16 cellular contexts compared by ENCODE assay signal in the genomic region with DNA sequence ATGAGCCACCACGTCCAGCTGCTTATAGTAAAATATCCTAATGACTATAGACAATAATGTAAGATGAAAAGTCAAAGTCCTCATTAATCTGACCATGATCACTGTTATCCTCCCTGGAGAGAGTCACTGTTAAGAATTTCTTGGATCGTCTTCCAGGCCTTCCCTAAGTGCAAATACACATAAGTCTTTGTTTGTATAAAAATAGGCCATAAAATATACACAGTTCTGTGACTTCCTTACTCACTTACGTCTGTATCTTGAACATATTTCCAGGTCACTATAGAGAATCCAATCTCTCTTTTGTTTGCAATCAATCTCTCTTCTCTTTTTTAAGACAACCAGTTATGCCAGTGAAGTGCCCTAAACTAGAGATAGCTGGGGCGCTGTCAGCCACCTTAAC.
DNase-seq lines count a peak whose midpoint lies in the region; ATAC-seq and TF ChIP-seq lines count a peak whose summit lies in the region.
"Had no signal": no experiment of that assay in that cellular context is flagged by ENCODE, and none has a peak within 500 bp of the region (broad histone marks: within the 10 kb centered on the region; RNA-seq: fewer than 3 reads in every experiment).

No MANE protein-coding gene starts in this region.

- no peaks in the 10 kb centered on the region for H4K20me1 ChIP-seq in BLaER1

- no peak overlapping the region for H3K9ac ChIP-seq in BLaER1

- no peak overlapping the region for H3K4me3 ChIP-seq in BLaER1
- H3K4me3 ChIP-seq in CD8-positive, alpha-beta memory T cell (ENCODE audit: low read length): no peak overlapping the region
- H3K4me3 ChIP-seq in WERI-Rb-1 (ENCODE audit: low read depth, low read length): no peak overlapping the region
- no peak overlapping the region for H3K4me3 ChIP-seq in naive thymus-derived CD4-positive, alpha-beta T cell (ENCODE audit: low read length)
- H3K4me3 ChIP-seq: SJSA1 had no signal

- POLR2A ChIA-PET in CD8-positive, alpha-beta memory T cell (lab: Charles Lee): no interaction called here
- POLR2A ChIA-PET in naive thymus-derived CD4-positive, alpha-beta T cell (lab: Charles Lee): interaction anchor here (0.7 to 2.0 kb wide), 3 partner anchors 15 to 90 kb away, joined by 3 to 9 read pairs (median 4); partner anchors contain the start of gene LYST

- H3K36me3 Mint-ChIP-seq in CD8-positive, alpha-beta memory T cell: peaks cover 0 to 2% (median 0%) of the 10 kb centered on the region in 3 donors
- peaks cover 0 to 2% (median 0%) of the 10 kb centered on the region in 5 donors for H3K36me3 Mint-ChIP-seq in naive thymus-derived CD4-positive, alpha-beta T cell
- H3K36me3 Mint-ChIP-seq: CD4-positive, alpha-beta memory T cell had no signal

- no peak for TF ChIP-seq CTCF in WERI-Rb-1 (IDR thresholded peaks at IDR 0.05; ENCODE audit: low read depth, low read length)

- H3K36me3 ChIP-seq in BLaER1 (no peaks in the 10 kb centered on the region), WERI-Rb-1 (no peaks in the 10 kb centered on the region)
- H3K36me3 ChIP-seq in CD8-positive, alpha-beta memory T cell (ENCODE audit: insufficient read depth, low read length): no peaks in the 10 kb centered on the region
- H3K36me3 ChIP-seq in naive thymus-derived CD4-positive, alpha-beta T cell (ENCODE audit: control insufficient read depth in 2 of 3, insufficient read depth in 3 of 3, low read length in 3 of 3): no peaks in the 10 kb centered on the region
- H3K36me3 ChIP-seq: SJSA1 had no signal

- H3K4me3 Mint-ChIP-seq in CD8-positive, alpha-beta memory T cell: peak overlapping the region in 1 of 7 donors; percentile 57
- peak overlapping the region in 3 of 10 donors; percentile 20 to 79 (median 58) for H3K4me3 Mint-ChIP-seq in naive thymus-derived CD4-positive, alpha-beta T cell

- H3K4me2 ChIP-seq in BLaER1: no peak overlapping the region

- 0 out of 2 replicates have a peak overlapping the region, but pooled peaks have one; percentile 4 for H3K27ac ChIP-seq in BLaER1
- no peak overlapping the region for H3K27ac ChIP-seq in CD8-positive, alpha-beta memory T cell (ENCODE audit: low read depth, low read length)
- peak overlapping the region; percentile 52 for H3K27ac ChIP-seq in WERI-Rb-1
- no peak overlapping the region for H3K27ac ChIP-seq in naive thymus-derived CD4-positive, alpha-beta T cell (ENCODE audit: low read depth, low read length)
- H3K27ac ChIP-seq: RWPE1, SJSA1 had no signal

- intact Hi-C loops in naive thymus-derived CD4-positive, alpha-beta T cell (cut with micrococcal nuclease): no loop called here

- H3K27me3 ChIP-seq in BLaER1: no peaks in the 10 kb centered on the region
- H3K27me3 ChIP-seq in CD8-positive, alpha-beta memory T cell (ENCODE audit: insufficient read depth, low read length, poor library complexity, severe bottlenecking): no peaks in the 10 kb centered on the region
- H3K27me3 ChIP-seq in WERI-Rb-1 (ENCODE audit: insufficient read depth, low read depth, severe bottlenecking): no peaks in the 10 kb centered on the region
- H3K27me3 ChIP-seq in naive thymus-derived CD4-positive, alpha-beta T cell (ENCODE audit: control insufficient read depth in 2 of 2, insufficient read depth in 2 of 2, low read length in 2 of 2): no peaks in the 10 kb centered on the region
- H3K27me3 ChIP-seq: SJSA1 had no signal

- H3K27ac Mint-ChIP-seq in CD8-positive, alpha-beta memory T cell: peak overlapping the region in 7 of 8 donors; percentile 8 to 73 (median 68)
- peak overlapping the region in 5 of 9 donors; percentile 20 to 80 (median 56) for H3K27ac Mint-ChIP-seq in naive thymus-derived CD4-positive, alpha-beta T cell

- DNase-seq in CD8-positive, alpha-beta memory T cell: no peak
- DNase-seq in WERI-Rb-1 (no peak), NCI-H1930 (lab: John Stamatoyannopoulos, UW) (no peak), AML-193 (lab: John Stamatoyannopoulos, UW) (no peak)
- DNase-seq in naive thymus-derived CD4-positive, alpha-beta T cell: no peak
- DNase-seq: CD4-positive, alpha-beta memory T cell; DMS79 treated with DMSO at 0.1 percent for 48 hours; H7; NCI-H1417 treated with DMSO at 0.1 percent for 48 hours; NCI-H2029; NCI-H2171 treated with DMSO at 0.1 percent for 48 hours; NCI-H748 treated with DMSO at 0.1 percent for 48 hours had no signal

- no peaks in the 10 kb centered on the region for H3K9me3 Mint-ChIP-seq in CD8-positive, alpha-beta memory T cell
- H3K9me3 Mint-ChIP-seq in naive thymus-derived CD4-positive, alpha-beta T cell: no peaks in the 10 kb centered on the region

- H3K4me1 ChIP-seq in BLaER1: peaks cover 41% of the 10 kb centered on the region
- H3K4me1 ChIP-seq in CD8-positive, alpha-beta memory T cell (ENCODE audit: insufficient read depth, low read length): peaks cover 26% of the 10 kb centered on the region
- H3K4me1 ChIP-seq in naive thymus-derived CD4-positive, alpha-beta T cell (ENCODE audit: control insufficient read depth in 2 of 2, insufficient read depth in 2 of 2, low read length in 2 of 2): peaks cover 30 to 32% of the 10 kb centered on the region in 2 donors

- no peak for ATAC-seq in naive thymus-derived CD4-positive, alpha-beta T cell
- ATAC-seq in HG02798 (IDR thresholded peaks at IDR 0.05; ENCODE audit: poor library complexity, unreplicated experiment): no peak

- CTCF ChIA-PET in CD8-positive, alpha-beta memory T cell (lab: Charles Lee): interaction anchor here (0.8 to 8.8 kb wide), 3 partner anchors 15 to 22 kb away, joined by 3 to 71 read pairs (median 4); no protein-coding TSS in a partner anchor
- CTCF ChIA-PET in naive thymus-derived CD4-positive, alpha-beta T cell (lab: Charles Lee): interaction anchor here (5.9 kb wide), 1 partner anchor 16 kb away, joined by 24 read pairs; no protein-coding TSS in a partner anchor

- H3K9me3 ChIP-seq in BLaER1 (no peaks in the 10 kb centered on the region), WERI-Rb-1 (ENCODE audit: severe bottlenecking) (peaks cover 8% of the 10 kb centered on the region)
- no peaks in the 10 kb centered on the region for H3K9me3 ChIP-seq in CD8-positive, alpha-beta memory T cell (ENCODE audit: low read length)
- no peaks in the 10 kb centered on the region for H3K9me3 ChIP-seq in naive thymus-derived CD4-positive, alpha-beta T cell (ENCODE audit: control insufficient read depth in 2 of 3, low read length in 3 of 3)
- H3K9me3 ChIP-seq: SJSA1 had no signal

- peaks cover 37 to 42% (median 40%) of the 10 kb centered on the region in 3 donors for H3K4me1 Mint-ChIP-seq in CD8-positive, alpha-beta memory T cell
- peaks cover 36 to 40% (median 38%) of the 10 kb centered on the region in 7 donors for H3K4me1 Mint-ChIP-seq in naive thymus-derived CD4-positive, alpha-beta T cell

- no peaks in the 10 kb centered on the region for H3K27me3 Mint-ChIP-seq in CD8-positive, alpha-beta memory T cell
- H3K27me3 Mint-ChIP-seq in naive thymus-derived CD4-positive, alpha-beta T cell: peaks cover 0 to 5% (median 0%) of the 10 kb centered on the region in 5 donors
- H3K27me3 Mint-ChIP-seq: CD4-positive, alpha-beta memory T cell had no signal

Comparison
In these comparisons a context has a peak if more than half of its experiments do, and no peak if none do; other contexts are left out.
1. H3K27ac ChIP-seq: peak in BLaER1 (single experiment) and WERI-Rb-1 (single experiment); none in CD8-positive, alpha-beta memory T cell (single experiment) and naive thymus-derived CD4-positive, alpha-beta T cell (single experiment).